8 cellular contexts compared by ENCODE assay signal in genomic region chr4:153248641-153249198, GRCh38. TPM values are rescaled to one million over a fixed set of nuclear protein-coding genes. Genes with fewer than 3 reads are reported as not detected.
DNase-seq lines count a peak whose midpoint lies in the region; ATAC-seq lines count a peak whose summit lies in the region.

No MANE protein-coding gene starts in this region.

- H3K27ac ChIP-seq in caudate nucleus (ENCODE audit: low read depth, low read length) = peak overlapping the region; percentile 83
- H3K27ac ChIP-seq in mesendoderm (ENCODE audit: low read depth, low read length) = peak overlapping the region; percentile 42

- H4K5ac ChIP-seq in mesendoderm (ENCODE audit: low read length) = no peak overlapping the region

- peak overlapping the region; percentile 73 for H3K9ac ChIP-seq in mesendoderm (ENCODE audit: low read length)

- peak overlapping the region; percentile 44 for H3K18ac ChIP-seq in mesendoderm (ENCODE audit: low read length)

- H3K27ac Mint-ChIP-seq in activated naive CD4-positive, alpha-beta T cell treated with anti-CD3 and anti-CD28 coated beads for 36 hours = peak overlapping the region; percentile 91

- peaks cover 2% of the 10 kb centered on the region for H3K4me1 ChIP-seq in mesendoderm (ENCODE audit: control insufficient read depth, low read depth, low read length)

- DNase-seq in activated naive CD4-positive, alpha-beta T cell treated with anti-CD3 and anti-CD28 coated beads for 36 hours = no peak
- no peak for DNase-seq in activated naive CD4-positive, alpha-beta T cell treated with Interleukin-2 at 50 U/mL for 16 hours
- peak; percentile 57 for DNase-seq in NCI-H2107 treated with DMSO at 0.1 percent for 48 hours (lab: John Stamatoyannopoulos, UW; ENCODE audit: unreplicated experiment)
- peak in 10 of 61 donors; percentile 39 to 78 (median 66) for DNase-seq in caudate nucleus (lab: John Stamatoyannopoulos, UW)
- DNase-seq in mesendoderm = peak; percentile 58
- DNase-seq in iPS-NIHi7 (ENCODE audit: extremely low spot score) = no peak

- intact Hi-C loops in activated naive CD4-positive, alpha-beta T cell treated with anti-CD3 and anti-CD28 coated beads for 36 hours (cut with micrococcal nuclease) = loop anchor here (1.0 to 10.0 kb wide), 10 partner anchors 26 to 1364 kb away; partner anchors contain the start of genes ARFIP1, FBXW7, TIGD4 and TRIM2

- no peak overlapping the region for H2BK120ac ChIP-seq in mesendoderm (ENCODE audit: low read depth, low read length)

- H3K9me3 Mint-ChIP-seq in activated naive CD4-positive, alpha-beta T cell treated with anti-CD3 and anti-CD28 coated beads for 36 hours = no peaks in the 10 kb centered on the region

- H4K8ac ChIP-seq in mesendoderm (ENCODE audit: low read depth, low read length) = no peak overlapping the region

- CTCF ChIA-PET in activated naive CD4-positive, alpha-beta T cell treated with anti-CD3 and anti-CD28 coated beads for 36 hours (lab: Charles Lee) = interaction anchor here (0.6 to 2.1 kb wide), 7 partner anchors 25 to 401 kb away, joined by 3 to 5 read pairs (median 3); no protein-coding TSS in a partner anchor

- H3K27me3 ChIP-seq in mesendoderm (ENCODE audit: insufficient read depth, low read length, poor library complexity) = peaks cover 2% of the 10 kb centered on the region

- H3K36me3 ChIP-seq in mesendoderm (ENCODE audit: control insufficient read depth, insufficient read depth, low read length) = no peaks in the 10 kb centered on the region

- H3K79me2 ChIP-seq in mesendoderm (ENCODE audit: control insufficient read depth, insufficient read depth, low read length) = no peaks in the 10 kb centered on the region

- peak overlapping the region; percentile 83 for H3K4me3 Mint-ChIP-seq in activated naive CD4-positive, alpha-beta T cell treated with anti-CD3 and anti-CD28 coated beads for 36 hours

- no peaks in the 10 kb centered on the region for H3K27me3 Mint-ChIP-seq in activated naive CD4-positive, alpha-beta T cell treated with anti-CD3 and anti-CD28 coated beads for 36 hours (ENCODE audit: low read depth)

- no peak overlapping the region for H2BK15ac ChIP-seq in mesendoderm (replicated peaks; ENCODE audit: low read depth)

- ATAC-seq in HG02623 (IDR thresholded peaks at IDR 0.05; ENCODE audit: unreplicated experiment) (no peak), HG03442 (IDR thresholded peaks at IDR 0.05; ENCODE audit: unreplicated experiment) (no peak)

- no peaks in the 10 kb centered on the region for H3K36me3 Mint-ChIP-seq in activated naive CD4-positive, alpha-beta T cell treated with anti-CD3 and anti-CD28 coated beads for 36 hours (ENCODE audit: low read depth)

- peak overlapping the region; percentile 6 for H3K4ac ChIP-seq in mesendoderm (ENCODE audit: low read depth, low read length)

- no peak overlapping the region for H2BK5ac ChIP-seq in mesendoderm (ENCODE audit: low read length)

- no peak overlapping the region for H2AK5ac ChIP-seq in mesendoderm (ENCODE audit: low read length)

- H3K79me1 ChIP-seq in mesendoderm (ENCODE audit: low read length) = peaks cover 2% of the 10 kb centered on the region

- no peak overlapping the region for H3K23ac ChIP-seq in mesendoderm (ENCODE audit: low read length)

- H3K56ac ChIP-seq in mesendoderm (ENCODE audit: low read length) = peak overlapping the region; percentile 88

- H3K4me3 ChIP-seq in mesendoderm (ENCODE audit: low read length) = peak overlapping the region; percentile 59

- H3K4me1 Mint-ChIP-seq in activated naive CD4-positive, alpha-beta T cell treated with anti-CD3 and anti-CD28 coated beads for 36 hours (ENCODE audit: low read depth) = peaks cover 27% of the 10 kb centered on the region

- WGBS in mesendoderm (ENCODE audit: extremely low coverage, insufficient coverage, low lambda C conversion rate) = no CpG with 5 or more reads among the region's 14 CpGs

- peak overlapping the region; percentile 63 for H3K4me2 ChIP-seq in mesendoderm (ENCODE audit: low read length)

RNA-seq across cellular contexts. Expression of gene TRIM2, which starts 44.5 kb away (rescaled TPM):
- total RNA-seq in activated naive CD4-positive, alpha-beta T cell treated with anti-CD3 and anti-CD28 coated beads for 36 hours = 1 to 10 TPM; 3.8 to 4.2 TPM
- polyA plus RNA-seq in mesendoderm (2013, experiment 1 of 2) = 13.0 TPM
- 13.2 TPM for polyA plus RNA-seq in mesendoderm (2013, experiment 2 of 2)

Comparison
In these comparisons a context has a peak if more than half of its experiments do, and no peak if none do; other contexts are left out.
1. DNase-seq: peak in NCI-H2107 treated with DMSO at 0.1 percent for 48 hours (single experiment) and mesendoderm (single experiment); none in activated naive CD4-positive, alpha-beta T cell treated with anti-CD3 and anti-CD28 coated beads for 36 hours (single experiment), activated naive CD4-positive, alpha-beta T cell treated with Interleukin-2 at 50 U/mL for 16 hours (single experiment) and iPS-NIHi7 (single experiment).